ENCODE assay signal across 1 cellular context in the genomic region with DNA sequence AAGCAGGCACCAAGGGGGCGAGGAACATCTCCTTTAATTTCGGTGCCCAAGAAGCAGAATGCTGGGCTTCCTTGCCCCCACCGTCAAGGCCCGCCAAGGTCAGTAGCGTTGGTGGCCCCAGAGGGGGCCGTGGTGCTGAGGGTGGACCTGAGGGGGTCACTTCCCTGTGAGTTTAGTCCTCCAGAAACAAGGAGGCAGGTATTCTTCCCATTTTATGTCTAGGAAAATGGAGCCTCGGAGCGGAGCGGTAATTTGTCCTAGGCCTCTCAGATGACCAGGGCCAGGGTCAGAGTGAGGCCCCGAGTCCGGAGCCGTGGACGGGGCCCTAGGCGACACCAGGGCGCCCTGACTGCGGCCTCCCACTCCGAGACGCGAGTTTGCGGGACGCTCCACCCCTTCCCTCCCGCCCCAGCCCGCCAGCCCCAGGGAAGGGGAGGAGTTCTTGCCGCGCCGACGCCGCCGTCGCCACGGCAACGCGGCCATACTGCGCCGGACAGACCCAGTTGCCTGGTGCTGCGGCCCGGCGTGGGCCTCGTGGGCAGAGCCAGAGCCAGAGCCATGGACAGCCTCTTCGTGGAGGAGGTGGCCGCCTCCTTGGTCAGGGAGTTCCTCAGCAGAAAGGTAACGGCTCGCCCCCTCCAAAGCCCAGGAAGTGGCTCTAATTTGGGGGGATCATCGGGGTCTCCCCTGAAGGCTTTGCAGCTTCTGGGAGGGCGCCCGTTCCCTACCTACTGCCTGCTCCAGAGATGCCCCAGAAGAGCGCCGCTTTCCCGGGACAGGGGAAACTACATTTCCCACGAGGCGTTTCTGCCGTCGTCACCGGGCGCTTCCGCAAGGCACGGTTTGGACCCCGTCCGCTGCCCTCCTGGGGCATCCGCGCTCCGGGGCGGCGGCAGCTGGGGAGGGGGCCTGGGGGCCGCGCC.
TF ChIP-seq lines count a peak whose summit lies in the region.

MINDY4 (plus strand) TSS at position 482 of the 923 bp plus-strand sequence; CDS start at position 559, 77 bp downstream.

TF ChIP-seq in HepG2, 621 proteins besides CTCF, POLR2A, EP300 and RAD21 (continued from another document and continues in another):
- TF ChIP-seq, protein P1, sequence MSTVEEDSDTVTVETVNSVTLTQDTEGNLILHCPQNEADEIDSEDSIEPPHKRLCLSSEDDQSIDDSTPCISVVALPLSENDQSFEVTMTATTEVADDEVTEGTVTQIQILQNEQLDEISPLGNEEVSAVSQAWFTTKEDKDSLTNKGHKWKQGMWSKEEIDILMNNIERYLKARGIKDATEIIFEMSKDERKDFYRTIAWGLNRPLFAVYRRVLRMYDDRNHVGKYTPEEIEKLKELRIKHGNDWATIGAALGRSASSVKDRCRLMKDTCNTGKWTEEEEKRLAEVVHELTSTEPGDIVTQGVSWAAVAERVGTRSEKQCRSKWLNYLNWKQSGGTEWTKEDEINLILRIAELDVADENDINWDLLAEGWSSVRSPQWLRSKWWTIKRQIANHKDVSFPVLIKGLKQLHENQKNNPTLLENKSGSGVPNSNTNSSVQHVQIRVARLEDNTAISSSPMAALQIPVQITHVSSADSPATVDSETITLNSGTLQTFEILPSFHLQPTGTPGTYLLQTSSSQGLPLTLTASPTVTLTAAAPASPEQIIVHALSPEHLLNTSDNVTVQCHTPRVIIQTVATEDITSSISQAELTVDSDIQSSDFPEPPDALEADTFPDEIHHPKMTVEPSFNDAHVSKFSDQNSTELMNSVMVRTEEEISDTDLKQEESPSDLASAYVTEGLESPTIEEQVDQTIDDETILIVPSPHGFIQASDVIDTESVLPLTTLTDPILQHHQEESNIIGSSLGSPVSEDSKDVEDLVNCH (CRISPR knock-in tag; IDR thresholded peaks at IDR 0.05), result no peak
- TF ChIP-seq ADNP (CRISPR knock-in tag; IDR thresholded peaks at IDR 0.05) (no peak), HMG20B (CRISPR knock-in tag; conservative IDR thresholded peaks at IDR 0.05) (no peak), YEATS4 (CRISPR knock-in tag; IDR thresholded peaks at IDR 0.05; ENCODE audit: borderline replicate concordance) (no peak), ZNF329 (CRISPR knock-in tag; IDR thresholded peaks at IDR 0.05; ENCODE audit: low read depth) (no peak), ZNF609 (CRISPR knock-in tag; IDR thresholded peaks at IDR 0.05; ENCODE audit: borderline replicate concordance) (no peak), ZNF281 (CRISPR knock-in tag; IDR thresholded peaks at IDR 0.05; ENCODE audit: borderline replicate concordance) (no peak), PRDM10 (CRISPR knock-in tag; IDR thresholded peaks at IDR 0.05; ENCODE audit: low read depth) (no peak), REST (IDR thresholded peaks at IDR 0.05; ENCODE audit: borderline replicate concordance in 1 of 2, low read depth in 1 of 2, low read length in 2 of 2) (no peak), ZSCAN20 (CRISPR knock-in tag; IDR thresholded peaks at IDR 0.05; ENCODE audit: borderline replicate concordance) (no peak), ZNF883 (CRISPR knock-in tag; IDR thresholded peaks at IDR 0.05; ENCODE audit: not compliant biosample characterization) (no peak), ATF1 (CRISPR knock-in tag; IDR thresholded peaks at IDR 0.05) (peak; percentile 38; the same call in 1 of the 2 replicates), SIN3B (IDR thresholded peaks at IDR 0.05; ENCODE audit: low read length) (no peak), SATB2 (CRISPR knock-in tag; IDR thresholded peaks at IDR 0.05) (no peak), TGIF2 (CRISPR knock-in tag; IDR thresholded peaks at IDR 0.05) (no peak), BRD4 (CRISPR knock-in tag; IDR thresholded peaks at IDR 0.05) (no peak), ZNF720 (CRISPR knock-in tag; IDR thresholded peaks at IDR 0.05) (no peak), ZFX (CRISPR knock-in tag; IDR thresholded peaks at IDR 0.05; ENCODE audit: low read depth) (no peak), ELF3 (CRISPR knock-in tag; IDR thresholded peaks at IDR 0.05) (no peak)
- TF ChIP-seq, protein P2, sequence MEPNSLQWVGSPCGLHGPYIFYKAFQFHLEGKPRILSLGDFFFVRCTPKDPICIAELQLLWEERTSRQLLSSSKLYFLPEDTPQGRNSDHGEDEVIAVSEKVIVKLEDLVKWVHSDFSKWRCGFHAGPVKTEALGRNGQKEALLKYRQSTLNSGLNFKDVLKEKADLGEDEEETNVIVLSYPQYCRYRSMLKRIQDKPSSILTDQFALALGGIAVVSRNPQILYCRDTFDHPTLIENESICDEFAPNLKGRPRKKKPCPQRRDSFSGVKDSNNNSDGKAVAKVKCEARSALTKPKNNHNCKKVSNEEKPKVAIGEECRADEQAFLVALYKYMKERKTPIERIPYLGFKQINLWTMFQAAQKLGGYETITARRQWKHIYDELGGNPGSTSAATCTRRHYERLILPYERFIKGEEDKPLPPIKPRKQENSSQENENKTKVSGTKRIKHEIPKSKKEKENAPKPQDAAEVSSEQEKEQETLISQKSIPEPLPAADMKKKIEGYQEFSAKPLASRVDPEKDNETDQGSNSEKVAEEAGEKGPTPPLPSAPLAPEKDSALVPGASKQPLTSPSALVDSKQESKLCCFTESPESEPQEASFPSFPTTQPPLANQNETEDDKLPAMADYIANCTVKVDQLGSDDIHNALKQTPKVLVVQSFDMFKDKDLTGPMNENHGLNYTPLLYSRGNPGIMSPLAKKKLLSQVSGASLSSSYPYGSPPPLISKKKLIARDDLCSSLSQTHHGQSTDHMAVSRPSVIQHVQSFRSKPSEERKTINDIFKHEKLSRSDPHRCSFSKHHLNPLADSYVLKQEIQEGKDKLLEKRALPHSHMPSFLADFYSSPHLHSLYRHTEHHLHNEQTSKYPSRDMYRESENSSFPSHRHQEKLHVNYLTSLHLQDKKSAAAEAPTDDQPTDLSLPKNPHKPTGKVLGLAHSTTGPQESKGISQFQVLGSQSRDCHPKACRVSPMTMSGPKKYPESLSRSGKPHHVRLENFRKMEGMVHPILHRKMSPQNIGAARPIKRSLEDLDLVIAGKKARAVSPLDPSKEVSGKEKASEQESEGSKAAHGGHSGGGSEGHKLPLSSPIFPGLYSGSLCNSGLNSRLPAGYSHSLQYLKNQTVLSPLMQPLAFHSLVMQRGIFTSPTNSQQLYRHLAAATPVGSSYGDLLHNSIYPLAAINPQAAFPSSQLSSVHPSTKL (CRISPR knock-in tag; IDR thresholded peaks at IDR 0.05), result no peak
- TF ChIP-seq, protein P3, sequence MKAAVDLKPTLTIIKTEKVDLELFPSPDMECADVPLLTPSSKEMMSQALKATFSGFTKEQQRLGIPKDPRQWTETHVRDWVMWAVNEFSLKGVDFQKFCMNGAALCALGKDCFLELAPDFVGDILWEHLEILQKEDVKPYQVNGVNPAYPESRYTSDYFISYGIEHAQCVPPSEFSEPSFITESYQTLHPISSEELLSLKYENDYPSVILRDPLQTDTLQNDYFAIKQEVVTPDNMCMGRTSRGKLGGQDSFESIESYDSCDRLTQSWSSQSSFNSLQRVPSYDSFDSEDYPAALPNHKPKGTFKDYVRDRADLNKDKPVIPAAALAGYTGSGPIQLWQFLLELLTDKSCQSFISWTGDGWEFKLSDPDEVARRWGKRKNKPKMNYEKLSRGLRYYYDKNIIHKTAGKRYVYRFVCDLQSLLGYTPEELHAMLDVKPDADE (CRISPR knock-in tag; IDR thresholded peaks at IDR 0.05), result no peak
